8 cellular contexts compared by ENCODE assay signal in genomic region chr3:123652346-123652984, GRCh38.
DNase-seq lines count a peak whose midpoint lies in the region; ATAC-seq, FAIRE-seq and TF ChIP-seq lines count a peak whose summit lies in the region.

No MANE protein-coding gene starts in this region.

- no peak overlapping the region for H3K27ac Mint-ChIP-seq in activated T-cell treated with anti-CD3 and anti-CD28 coated beads, Interleukin-2, amount 50 U/mL, for 72 hours

- no peaks in the 10 kb centered on the region for H3K27me3 Mint-ChIP-seq in activated T-cell treated with anti-CD3 and anti-CD28 coated beads, Interleukin-2, amount 50 U/mL, for 72 hours (ENCODE audit: low read depth)

- DNase-seq in GM03348 (ENCODE audit: low spot score) (peak; percentile 90), NCI-H526 treated with DMSO at 0.1 percent for 48 hours (lab: John Stamatoyannopoulos, UW) (peak; percentile 22), glomerular visceral epithelial cell (ENCODE audit: extremely low spot score) (peak; percentile 76), pancreas (peak; percentile 58 to 90 (median 78)), NK-92 (lab: John Stamatoyannopoulos, UW; ENCODE audit: unreplicated experiment) (no peak)
- peak; percentile 50 to 64 for DNase-seq in activated T-cell treated with anti-CD3 and anti-CD28 coated beads, Interleukin-2, amount 50 U/mL, for 72 hours

- H3K4me1 Mint-ChIP-seq in activated T-cell treated with anti-CD3 and anti-CD28 coated beads, Interleukin-2, amount 50 U/mL, for 72 hours (ENCODE audit: low read depth), result no peaks in the 10 kb centered on the region

- H3K9me3 ChIP-seq in pancreas, result no peaks in the 10 kb centered on the region

- H3K4me3 Mint-ChIP-seq in activated T-cell treated with anti-CD3 and anti-CD28 coated beads, Interleukin-2, amount 50 U/mL, for 72 hours, result no peak overlapping the region

- H3K4me3 ChIP-seq in pancreas, result no peak overlapping the region

- intact Hi-C loops in pancreas (cut with DNase I), result loop anchor here in 1 of 3 donors (5.0 kb wide), 1 partner anchor 45 kb away; no protein-coding TSS in a partner anchor

- H3K9me3 Mint-ChIP-seq in activated T-cell treated with anti-CD3 and anti-CD28 coated beads, Interleukin-2, amount 50 U/mL, for 72 hours, result peaks cover 3 to 4% of the 10 kb centered on the region in 2 donors

- ATAC-seq in HG03378 (IDR thresholded peaks at IDR 0.05; ENCODE audit: unreplicated experiment) (peak; percentile 54), pancreas (peak; percentile 86 to 98 (median 96)), GM21526 (IDR thresholded peaks at IDR 0.05; ENCODE audit: low FRiP score, unreplicated experiment) (no peak)
- peak; percentile 70 to 71 for ATAC-seq in activated T-cell treated with anti-CD3 and anti-CD28 coated beads, Interleukin-2, amount 50 U/mL, for 72 hours (replicated peaks in 1 of 2)

- H3K27ac ChIP-seq in pancreas, result no peak overlapping the region

- FAIRE-seq in pancreas (lab: Jason Lieb, UNC), result no peak

- no peaks in the 10 kb centered on the region for H3K27me3 ChIP-seq in pancreas

- no peaks in the 10 kb centered on the region for H3K36me3 Mint-ChIP-seq in activated T-cell treated with anti-CD3 and anti-CD28 coated beads, Interleukin-2, amount 50 U/mL, for 72 hours (ENCODE audit: insufficient read depth in 2 of 2)

- H3K4me1 ChIP-seq in pancreas, result no peaks in the 10 kb centered on the region

- H3K36me3 ChIP-seq in pancreas, result no peaks in the 10 kb centered on the region

- peak; percentile 72 to 84 (median 78) for TF ChIP-seq CTCF in pancreas (IDR thresholded peaks at IDR 0.05)

- 20 to 25% methylated on average over 9 of the region's 9 CpGs for WGBS in pancreas, 2 donors
